ENCODE assay signal across 1 cellular context in the genomic region with DNA sequence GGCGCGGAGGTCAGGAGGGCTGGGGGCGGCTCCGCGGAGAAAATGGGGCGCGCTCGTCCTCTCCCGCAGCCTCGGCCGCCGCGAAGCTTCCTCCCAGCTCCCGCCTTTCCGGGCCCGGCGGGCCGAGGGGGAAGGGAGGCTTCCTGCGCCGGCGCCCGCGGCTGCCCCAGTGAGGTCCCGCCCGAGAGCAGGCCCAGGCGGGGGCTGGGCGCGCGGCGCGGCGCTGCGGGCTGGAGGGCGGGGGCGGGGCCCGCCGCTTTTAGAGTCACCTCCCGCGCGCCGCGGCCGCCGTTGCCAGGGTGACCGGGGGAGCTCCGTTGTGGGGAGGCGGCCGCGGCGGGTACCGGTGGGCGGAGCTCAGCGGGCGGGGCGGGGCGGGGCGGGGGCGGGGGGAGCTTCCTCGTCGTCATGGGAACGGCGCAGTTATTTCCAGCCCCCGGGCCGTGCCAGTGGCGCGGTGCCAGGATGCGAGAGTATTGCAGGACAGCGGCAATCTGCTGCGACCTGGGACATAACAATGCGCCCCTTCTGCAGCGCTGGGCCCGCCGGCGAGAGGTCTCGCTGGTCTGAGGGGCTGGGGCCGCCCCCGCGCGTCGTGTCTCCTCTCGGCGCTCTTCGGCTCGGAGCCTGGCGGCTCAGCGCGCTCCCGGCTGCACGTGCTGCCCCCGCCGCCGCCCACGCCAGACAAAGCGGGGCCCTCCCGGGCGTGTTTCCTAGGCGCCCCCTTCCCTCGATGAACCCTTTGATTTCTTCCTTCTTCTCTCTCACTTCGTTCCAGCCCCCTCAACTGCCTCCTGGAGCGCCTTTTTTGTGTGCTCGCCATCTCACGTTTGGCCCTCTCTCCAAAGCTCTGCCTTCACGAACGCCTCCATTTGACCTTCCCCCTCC.
TF ChIP-seq lines count a peak whose summit lies in the region.

No MANE protein-coding gene starts in this region.

TF ChIP-seq in GM23338, 12 proteins besides CTCF, POLR2A, EP300 and RAD21 (continued from another document):
- TF ChIP-seq, protein P1, sequence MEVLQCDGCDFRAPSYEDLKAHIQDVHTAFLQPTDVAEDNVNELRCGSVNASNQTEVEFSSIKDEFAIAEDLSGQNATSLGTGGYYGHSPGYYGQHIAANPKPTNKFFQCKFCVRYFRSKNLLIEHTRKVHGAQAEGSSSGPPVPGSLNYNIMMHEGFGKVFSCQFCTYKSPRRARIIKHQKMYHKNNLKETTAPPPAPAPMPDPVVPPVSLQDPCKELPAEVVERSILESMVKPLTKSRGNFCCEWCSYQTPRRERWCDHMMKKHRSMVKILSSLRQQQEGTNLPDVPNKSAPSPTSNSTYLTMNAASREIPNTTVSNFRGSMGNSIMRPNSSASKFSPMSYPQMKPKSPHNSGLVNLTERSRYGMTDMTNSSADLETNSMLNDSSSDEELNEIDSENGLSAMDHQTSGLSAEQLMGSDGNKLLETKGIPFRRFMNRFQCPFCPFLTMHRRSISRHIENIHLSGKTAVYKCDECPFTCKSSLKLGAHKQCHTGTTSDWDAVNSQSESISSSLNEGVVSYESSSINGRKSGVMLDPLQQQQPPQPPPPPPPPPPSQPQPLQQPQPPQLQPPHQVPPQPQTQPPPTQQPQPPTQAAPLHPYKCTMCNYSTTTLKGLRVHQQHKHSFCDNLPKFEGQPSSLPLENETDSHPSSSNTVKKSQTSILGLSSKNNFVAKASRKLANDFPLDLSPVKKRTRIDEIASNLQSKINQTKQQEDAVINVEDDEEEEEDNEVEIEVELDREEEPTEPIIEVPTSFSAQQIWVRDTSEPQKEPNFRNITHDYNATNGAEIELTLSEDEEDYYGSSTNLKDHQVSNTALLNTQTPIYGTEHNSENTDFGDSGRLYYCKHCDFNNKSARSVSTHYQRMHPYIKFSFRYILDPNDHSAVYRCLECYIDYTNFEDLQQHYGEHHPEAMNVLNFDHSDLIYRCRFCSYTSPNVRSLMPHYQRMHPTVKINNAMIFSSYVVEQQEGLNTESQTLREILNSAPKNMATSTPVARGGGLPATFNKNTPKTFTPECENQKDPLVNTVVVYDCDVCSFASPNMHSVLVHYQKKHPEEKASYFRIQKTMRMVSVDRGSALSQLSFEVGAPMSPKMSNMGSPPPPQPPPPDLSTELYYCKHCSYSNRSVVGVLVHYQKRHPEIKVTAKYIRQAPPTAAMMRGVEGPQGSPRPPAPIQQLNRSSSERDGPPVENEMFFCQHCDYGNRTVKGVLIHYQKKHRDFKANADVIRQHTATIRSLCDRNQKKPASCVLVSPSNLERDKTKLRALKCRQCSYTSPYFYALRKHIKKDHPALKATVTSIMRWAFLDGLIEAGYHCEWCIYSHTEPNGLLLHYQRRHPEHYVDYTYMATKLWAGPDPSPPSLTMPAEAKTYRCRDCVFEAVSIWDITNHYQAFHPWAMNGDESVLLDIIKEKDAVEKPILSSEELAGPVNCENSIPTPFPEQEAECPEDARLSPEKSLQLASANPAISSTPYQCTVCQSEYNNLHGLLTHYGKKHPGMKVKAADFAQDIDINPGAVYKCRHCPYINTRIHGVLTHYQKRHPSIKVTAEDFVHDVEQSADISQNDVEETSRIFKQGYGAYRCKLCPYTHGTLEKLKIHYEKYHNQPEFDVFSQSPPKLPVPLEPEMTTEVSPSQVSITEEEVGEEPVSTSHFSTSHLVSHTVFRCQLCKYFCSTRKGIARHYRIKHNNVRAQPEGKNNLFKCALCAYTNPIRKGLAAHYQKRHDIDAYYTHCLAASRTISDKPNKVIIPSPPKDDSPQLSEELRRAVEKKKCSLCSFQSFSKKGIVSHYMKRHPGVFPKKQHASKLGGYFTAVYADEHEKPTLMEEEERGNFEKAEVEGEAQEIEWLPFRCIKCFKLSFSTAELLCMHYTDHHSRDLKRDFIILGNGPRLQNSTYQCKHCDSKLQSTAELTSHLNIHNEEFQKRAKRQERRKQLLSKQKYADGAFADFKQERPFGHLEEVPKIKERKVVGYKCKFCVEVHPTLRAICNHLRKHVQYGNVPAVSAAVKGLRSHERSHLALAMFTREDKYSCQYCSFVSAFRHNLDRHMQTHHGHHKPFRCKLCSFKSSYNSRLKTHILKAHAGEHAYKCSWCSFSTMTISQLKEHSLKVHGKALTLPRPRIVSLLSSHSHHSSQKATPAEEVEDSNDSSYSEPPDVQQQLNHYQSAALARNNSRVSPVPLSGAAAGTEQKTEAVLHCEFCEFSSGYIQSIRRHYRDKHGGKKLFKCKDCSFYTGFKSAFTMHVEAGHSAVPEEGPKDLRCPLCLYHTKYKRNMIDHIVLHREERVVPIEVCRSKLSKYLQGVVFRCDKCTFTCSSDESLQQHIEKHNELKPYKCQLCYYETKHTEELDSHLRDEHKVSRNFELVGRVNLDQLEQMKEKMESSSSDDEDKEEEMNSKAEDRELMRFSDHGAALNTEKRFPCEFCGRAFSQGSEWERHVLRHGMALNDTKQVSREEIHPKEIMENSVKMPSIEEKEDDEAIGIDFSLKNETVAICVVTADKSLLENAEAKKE (CRISPR knock-in tag; IDR thresholded peaks at IDR 0.05) = no peak
- TF ChIP-seq ZNF331 (CRISPR knock-in tag; IDR thresholded peaks at IDR 0.05; ENCODE audit: low read depth) = no peak
- TF ChIP-seq NANOG (IDR thresholded peaks at IDR 0.05; ENCODE audit: borderline replicate concordance) = no peak
- no peak for TF ChIP-seq CREB1 (CRISPR knock-in tag; IDR thresholded peaks at IDR 0.05; ENCODE audit: low read depth)
- no peak for TF ChIP-seq STAT1 (IDR thresholded peaks at IDR 0.05; ENCODE audit: unreplicated experiment)
- TF ChIP-seq EZH2phosphoT487 (IDR thresholded peaks at IDR 0.05; ENCODE audit: unreplicated experiment) = no peak
- no peak for TF ChIP-seq JUNB (IDR thresholded peaks at IDR 0.05; ENCODE audit: unreplicated experiment)
- TF ChIP-seq, protein P2, sequence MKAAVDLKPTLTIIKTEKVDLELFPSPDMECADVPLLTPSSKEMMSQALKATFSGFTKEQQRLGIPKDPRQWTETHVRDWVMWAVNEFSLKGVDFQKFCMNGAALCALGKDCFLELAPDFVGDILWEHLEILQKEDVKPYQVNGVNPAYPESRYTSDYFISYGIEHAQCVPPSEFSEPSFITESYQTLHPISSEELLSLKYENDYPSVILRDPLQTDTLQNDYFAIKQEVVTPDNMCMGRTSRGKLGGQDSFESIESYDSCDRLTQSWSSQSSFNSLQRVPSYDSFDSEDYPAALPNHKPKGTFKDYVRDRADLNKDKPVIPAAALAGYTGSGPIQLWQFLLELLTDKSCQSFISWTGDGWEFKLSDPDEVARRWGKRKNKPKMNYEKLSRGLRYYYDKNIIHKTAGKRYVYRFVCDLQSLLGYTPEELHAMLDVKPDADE (IDR thresholded peaks at IDR 0.05) = no peak
- TF ChIP-seq ZNF114 (CRISPR knock-in tag; IDR thresholded peaks at IDR 0.05) = no peak
